In genomic region chr11:122189259-122189658, GRCh38 we compare ENCODE assay signal across 11 cellular contexts.
A peak's percentile ranks its signal among the peaks of the same experiment; 100 is the strongest.
DNase-seq lines count a peak whose midpoint lies in the region; ATAC-seq and TF ChIP-seq lines count a peak whose summit lies in the region.
"Had no signal": no experiment of that assay in that cellular context is flagged by ENCODE, and none has a peak within 500 bp of the region (broad histone marks: within the 10 kb centered on the region; RNA-seq: fewer than 3 reads in every experiment).

No MANE protein-coding gene starts in this region.

- CTCF ChIA-PET in activated CD8-positive, alpha-beta memory T cell treated with anti-CD3 and anti-CD28 coated beads, Interleukin-2, amount 10 ng/mL, durations not matched to agents 7 days and 5 days (lab: Charles Lee) = interaction anchor here (1.0 kb wide), 1 partner anchor 14 kb away, joined by 3 read pairs; no protein-coding TSS in a partner anchor

- H3K4me3 ChIP-seq in cardiac fibroblast (replicated peaks in 1 of 2; ENCODE audit: low read depth in 2 of 2, low read length in 2 of 2) = no peak overlapping the region
- no peak overlapping the region for H3K4me3 ChIP-seq in upper lobe of right lung
- H3K4me3 ChIP-seq: GM12878, right lobe of liver had no signal

- no peaks in the 10 kb centered on the region for H3K9me3 Mint-ChIP-seq in activated CD8-positive, alpha-beta memory T cell treated with anti-CD3 and anti-CD28 coated beads, Interleukin-2, amount 10 ng/mL, durations not matched to agents 7 days and 5 days (ENCODE audit: low read depth)

- no peaks in the 10 kb centered on the region for H3K36me3 ChIP-seq in upper lobe of right lung
- H3K36me3 ChIP-seq: right lobe of liver had no signal

- no peaks in the 10 kb centered on the region for H3K4me1 ChIP-seq in upper lobe of right lung
- H3K4me1 ChIP-seq: right lobe of liver had no signal

- TF ChIP-seq RAD21 in Ishikawa (IDR thresholded peaks at IDR 0.05; ENCODE audit: low read depth) = no peak

- no peak overlapping the region for H3K4me3 Mint-ChIP-seq in activated CD8-positive, alpha-beta memory T cell treated with anti-CD3 and anti-CD28 coated beads, Interleukin-2, amount 10 ng/mL, durations not matched to agents 7 days and 5 days

- H3K27ac Mint-ChIP-seq in activated CD8-positive, alpha-beta memory T cell treated with anti-CD3 and anti-CD28 coated beads, Interleukin-2, amount 10 ng/mL, durations not matched to agents 7 days and 5 days = no peak overlapping the region

- intact Hi-C loops in upper lobe of right lung (cut with DNase I) = no loop called here

- H3K36me3 Mint-ChIP-seq in activated CD8-positive, alpha-beta memory T cell treated with anti-CD3 and anti-CD28 coated beads, Interleukin-2, amount 10 ng/mL, durations not matched to agents 7 days and 5 days = no peaks in the 10 kb centered on the region

- H3K27ac ChIP-seq in upper lobe of right lung = peak overlapping the region; percentile 18
- H3K27ac ChIP-seq: right lobe of liver had no signal

- H3K27me3 Mint-ChIP-seq in activated CD8-positive, alpha-beta memory T cell treated with anti-CD3 and anti-CD28 coated beads, Interleukin-2, amount 10 ng/mL, durations not matched to agents 7 days and 5 days = no peaks in the 10 kb centered on the region

- no peaks in the 10 kb centered on the region for H3K4me1 Mint-ChIP-seq in activated CD8-positive, alpha-beta memory T cell treated with anti-CD3 and anti-CD28 coated beads, Interleukin-2, amount 10 ng/mL, durations not matched to agents 7 days and 5 days

- TF ChIP-seq CTCF in cardiac fibroblast (IDR thresholded peaks at IDR 0.05; ENCODE audit: low read depth, low read length) (no peak), upper lobe of right lung (IDR thresholded peaks at IDR 0.05) (no peak)

- ATAC-seq in upper lobe of right lung = no peak
- ATAC-seq in activated CD8-positive, alpha-beta memory T cell treated with anti-CD3 and anti-CD28 coated beads, Interleukin-2, amount 10 ng/mL, durations not matched to agents 7 days and 5 days = no peak
- ATAC-seq: GM12878 had no signal

- H3K9me3 ChIP-seq in upper lobe of right lung = no peaks in the 10 kb centered on the region

- no peaks in the 10 kb centered on the region for H3K27me3 ChIP-seq in upper lobe of right lung
- H3K27me3 ChIP-seq: right lobe of liver had no signal

- no peak; the same call in 1 of the 2 replicates for TF ChIP-seq EP300 in Ishikawa (IDR thresholded peaks at IDR 0.05; ENCODE audit: borderline replicate concordance)

- DNase-seq in cardiac fibroblast (ENCODE audit: low read depth in 2 of 2) (peak; percentile 95 to 98), kidney glomerular epithelial cell (lab: John Stamatoyannopoulos, UW) (peak; percentile 91), upper lobe of right lung (no peak), midbrain (lab: John Stamatoyannopoulos, UW) (no peak), activated gamma-delta T cell treated with Interleukin-2 at 50 U/mL for 16 hours (no peak), HT-29 (ENCODE audit: low spot score) (no peak)
- DNase-seq in activated CD8-positive, alpha-beta memory T cell treated with anti-CD3 and anti-CD28 coated beads, Interleukin-2, amount 10 ng/mL, durations not matched to agents 7 days and 5 days = no peak
- DNase-seq: H7, right lobe of liver had no signal

TF ChIP-seq in Ishikawa, 13 proteins besides CTCF, POLR2A, EP300 and RAD21:
- no peak for TF ChIP-seq MAX (IDR thresholded peaks at IDR 0.05)
- TF ChIP-seq TEAD4 (IDR thresholded peaks at IDR 0.05) = peak; percentile 46; the same call in 1 of the 2 replicates

Comparison
In these comparisons a context has a peak if more than half of its experiments do, and no peak if none do; other contexts are left out.
1. DNase-seq: peak in cardiac fibroblast (2 of 2) and kidney glomerular epithelial cell (single experiment); none in upper lobe of right lung (single experiment), midbrain (single experiment), activated gamma-delta T cell treated with Interleukin-2 at 50 U/mL for 16 hours (single experiment), activated CD8-positive, alpha-beta memory T cell treated with anti-CD3 and anti-CD28 coated beads, Interleukin-2, amount 10 ng/mL, durations not matched to agents 7 days and 5 days (single experiment) and HT-29 (single experiment).